1 cellular context compared by ENCODE assay signal in the genomic region with DNA sequence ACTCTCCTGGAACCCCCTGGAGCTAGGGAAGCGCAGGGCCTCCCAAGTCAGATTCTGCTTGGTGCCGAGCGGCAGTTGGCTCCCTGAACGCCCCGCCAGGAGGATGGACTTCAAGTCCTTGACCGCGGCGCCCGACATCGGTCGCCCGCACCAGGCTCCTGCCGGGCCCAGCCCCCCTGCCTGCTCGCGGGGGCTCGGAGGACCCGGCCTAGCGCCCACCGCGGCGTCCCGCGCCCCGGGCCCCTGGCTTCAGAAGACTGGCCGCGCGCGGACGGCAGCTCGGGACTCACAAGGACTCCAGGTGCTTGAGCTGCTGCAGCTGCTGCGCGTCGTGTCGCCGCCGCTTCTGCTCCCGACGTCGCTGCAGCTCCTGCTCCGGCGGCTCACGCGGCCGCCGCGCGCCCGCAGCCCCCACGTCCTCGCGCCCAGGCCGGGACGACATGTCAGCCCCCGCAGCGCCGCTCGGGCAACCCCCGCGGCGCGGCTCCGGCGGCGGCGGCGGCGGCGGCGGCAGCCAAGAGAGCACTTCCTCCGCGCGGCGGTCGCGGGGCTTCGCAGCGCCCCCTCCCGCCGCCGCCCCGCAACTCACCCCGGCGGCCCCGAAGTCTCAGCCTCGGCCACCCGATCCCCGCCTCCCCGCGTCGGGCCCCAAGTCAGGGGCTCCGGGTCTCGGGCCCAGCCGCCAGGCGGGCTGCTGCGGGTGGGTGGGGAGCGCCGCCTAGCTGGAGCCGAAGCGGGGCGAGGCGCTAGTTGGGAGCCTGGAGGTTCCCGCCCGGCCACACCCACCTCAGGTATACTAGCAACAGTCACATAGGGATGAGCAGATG.
TF ChIP-seq lines count a peak whose summit lies in the region.

A gene with protein sequence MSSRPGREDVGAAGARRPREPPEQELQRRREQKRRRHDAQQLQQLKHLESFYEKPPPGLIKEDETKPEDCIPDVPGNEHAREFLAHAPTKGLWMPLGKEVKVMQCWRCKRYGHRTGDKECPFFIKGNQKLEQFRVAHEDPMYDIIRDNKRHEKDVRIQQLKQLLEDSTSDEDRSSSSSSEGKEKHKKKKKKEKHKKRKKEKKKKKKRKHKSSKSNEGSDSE (minus strand): TSS at position 474 of the 827 bp plus-strand sequence. CDS start 32 bp downstream, at position 442.

TF ChIP-seq in H1, 55 proteins besides CTCF, POLR2A, EP300 and RAD21 (continued from another document):
- TF ChIP-seq KDM1A (IDR thresholded peaks at IDR 0.05; ENCODE audit: borderline replicate concordance, low read length): no peak
- TF ChIP-seq EGR1 (IDR thresholded peaks at IDR 0.05; ENCODE audit: borderline replicate concordance, low read depth, low read length): peak; percentile 56
- no peak for TF ChIP-seq CREB1 (IDR thresholded peaks at IDR 0.05)
- TF ChIP-seq RBBP5 (IDR thresholded peaks at IDR 0.05; ENCODE audit: borderline replicate concordance, low read depth, low read length): peak; percentile 91; the same call in 1 of the 2 replicates
- TF ChIP-seq PHF8 (conservative IDR thresholded peaks at IDR 0.05; ENCODE audit: low read depth, low read length): peak; percentile 82
- 0 out of 2 replicates have a peak, but pooled peaks have one; percentile 1 for TF ChIP-seq TEAD4 (IDR thresholded peaks at IDR 0.05; ENCODE audit: low read depth, low read length)
- TF ChIP-seq TCF12 (IDR thresholded peaks at IDR 0.05; ENCODE audit: low read depth, low read length): no peak
- peak; percentile 48; the same call in 1 of the 2 replicates for TF ChIP-seq TBP (IDR thresholded peaks at IDR 0.05; ENCODE audit: low read depth, low read length)
- peak; percentile 94 for TF ChIP-seq KDM4A (IDR thresholded peaks at IDR 0.05; ENCODE audit: low read depth, low read length, severe bottlenecking)
- no peak; the same call in 1 of the 2 replicates for TF ChIP-seq TAF1 (IDR thresholded peaks at IDR 0.05; ENCODE audit: low read depth, low read length)
- peak in 1 of 2 experiments; percentile 59; a peak in 2 of 4 replicates for TF ChIP-seq SIN3A (conservative IDR thresholded peaks at IDR 0.05 in 1 of 2, IDR thresholded peaks at IDR 0.05 in 1 of 2; ENCODE audit: low read depth in 1 of 2, low read length in 2 of 2)
- TF ChIP-seq FOSL1 (IDR thresholded peaks at IDR 0.05; ENCODE audit: insufficient read depth, low read depth, low read length): no peak
- peak; percentile 56 for TF ChIP-seq ASH2L (IDR thresholded peaks at IDR 0.05; ENCODE audit: low read length)
- no peak for TF ChIP-seq POU5F1 (IDR thresholded peaks at IDR 0.05; ENCODE audit: low read depth, low read length)
- TF ChIP-seq SRF (IDR thresholded peaks at IDR 0.05; ENCODE audit: low read depth, low read length): no peak
